8 cellular contexts compared by ENCODE assay signal in the genomic region with DNA sequence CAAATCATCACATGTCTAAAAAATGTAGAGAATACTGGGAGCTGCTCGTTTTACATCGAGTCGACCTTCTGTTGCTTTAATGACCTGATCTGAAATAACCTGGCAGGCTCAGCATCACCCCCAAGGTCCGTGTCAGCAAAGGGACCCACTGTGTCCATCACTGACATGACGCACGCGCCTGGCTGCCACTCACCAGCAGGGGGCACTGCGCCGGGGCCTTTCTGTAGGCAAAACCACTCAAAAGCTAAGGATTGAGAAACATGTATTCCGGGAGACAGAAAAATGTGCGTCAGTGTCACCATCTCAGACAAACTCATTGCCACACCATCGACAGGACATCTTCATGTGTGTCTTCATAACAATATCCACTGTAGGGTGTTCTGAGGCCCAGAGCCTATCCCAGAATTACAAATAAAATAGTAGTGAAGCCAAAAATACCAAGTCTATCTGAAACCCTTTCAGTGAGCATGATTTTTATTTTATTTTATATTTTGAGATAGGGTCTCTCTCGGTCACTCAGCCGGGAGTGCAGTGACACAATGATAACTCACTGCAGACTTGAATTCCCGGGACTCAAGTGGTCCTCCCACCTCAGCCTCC.
A peak's percentile ranks its signal among the peaks of the same experiment; 100 is the strongest.
DNase-seq lines count a peak whose midpoint lies in the region; ATAC-seq and TF ChIP-seq lines count a peak whose summit lies in the region.

No MANE protein-coding gene starts in this region.

- no peaks in the 10 kb centered on the region for H3K9me2 ChIP-seq in OCI-LY7 (ENCODE audit: insufficient read depth, low read length)

- no peaks in the 10 kb centered on the region for H3K79me2 ChIP-seq in OCI-LY7 (ENCODE audit: insufficient read depth, low read depth, low read length)

- H3K36me3 Mint-ChIP-seq in activated T-cell treated with anti-CD3 and anti-CD28 coated beads, Interleukin-2, amount 50 U/mL, for 4 hours (ENCODE audit: insufficient read depth) = no peaks in the 10 kb centered on the region

- BruUV-seq in OCI-LY7 (replicated peaks; lab: Mats Ljungman, UMichigan) = no TSS peak

- intact Hi-C loops in OCI-LY7 (cut with micrococcal nuclease; ENCODE audit: unreplicated experiment) (loop anchor here (2.0 kb wide), 1 partner anchor 103 kb away; no protein-coding TSS in a partner anchor), testis (cut with DNase I; ENCODE audit: low total_unique reads) (no loop called here)

- no peak for ATAC-seq in activated CD4-positive, CD25-positive, alpha-beta regulatory T cell treated with anti-CD3 and anti-CD28 coated beads, Interleukin-2, amount 50 U/mL, for 24 hours
- ATAC-seq in activated T-cell treated with anti-CD3 and anti-CD28 coated beads, Interleukin-2, amount 50 U/mL, for 4 hours = peak in 1 of 2 donors; percentile 40
- ATAC-seq in HG02973 (IDR thresholded peaks at IDR 0.05; ENCODE audit: unreplicated experiment) = no peak

- peaks cover 2% of the 10 kb centered on the region for H3K4me1 Mint-ChIP-seq in activated T-cell treated with anti-CD3 and anti-CD28 coated beads, Interleukin-2, amount 50 U/mL, for 4 hours (ENCODE audit: low read depth)

- H3K4me1 ChIP-seq in OCI-LY7 (ENCODE audit: insufficient read depth, low read length, poor library complexity, severe bottlenecking) = no peaks in the 10 kb centered on the region
- no peaks in the 10 kb centered on the region for H3K4me1 ChIP-seq in testis

- no peak overlapping the region for H3K4me3 Mint-ChIP-seq in activated T-cell treated with anti-CD3 and anti-CD28 coated beads, Interleukin-2, amount 50 U/mL, for 4 hours

- H4K20me1 ChIP-seq in OCI-LY7 (ENCODE audit: insufficient read depth, low read length) = no peaks in the 10 kb centered on the region

- CTCF ChIA-PET in OCI-LY7 (lab: Charles Lee; ENCODE audit: unreplicated experiment) = no interaction called here

- peak; percentile 23 to 49 (median 42) for DNase-seq in activated CD4-positive, CD25-positive, alpha-beta regulatory T cell (lab: John Stamatoyannopoulos, UW)
- DNase-seq in OCI-LY7 (ENCODE audit: low spot score) = peak; percentile 62
- DNase-seq in activated T-cell treated with anti-CD3 and anti-CD28 coated beads, Interleukin-2, amount 50 U/mL, for 4 hours = peak; percentile 67
- DNase-seq in fibroblast of mammary gland (ENCODE audit: low read depth) = peak; percentile 47
- DNase-seq in nucleus accumbens (lab: John Stamatoyannopoulos, UW) = peak in 46 of 56 donors; percentile 1 to 82 (median 24)
- peak; percentile 85 for DNase-seq in testis

- H3K27me3 ChIP-seq in testis = no peaks in the 10 kb centered on the region

- H3K4me3 ChIP-seq in OCI-LY7 (ENCODE audit: low read depth, low read length, poor library complexity, severe bottlenecking) (no peak overlapping the region), fibroblast of mammary gland (ENCODE audit: control insufficient read depth, low read depth, low read length) (no peak overlapping the region), testis (no peak overlapping the region)

- H3K27me3 Mint-ChIP-seq in activated T-cell treated with anti-CD3 and anti-CD28 coated beads, Interleukin-2, amount 50 U/mL, for 4 hours (ENCODE audit: low read depth) = peaks cover 21% of the 10 kb centered on the region

- POLR2A ChIA-PET in OCI-LY7 (lab: Charles Lee) = no interaction called here

- WGBS in testis, 2 donors = 27 to 30% methylated on average over 15 of the region's 15 CpGs

- TF ChIP-seq POLR2A in testis (IDR thresholded peaks at IDR 0.05) = no peak

- H3K36me3 ChIP-seq in OCI-LY7 (ENCODE audit: insufficient read depth, low read length) (no peaks in the 10 kb centered on the region), testis (ENCODE audit: low read depth, missing control alignments) (no peaks in the 10 kb centered on the region)

- peaks cover 7% of the 10 kb centered on the region for H3K9me3 Mint-ChIP-seq in activated T-cell treated with anti-CD3 and anti-CD28 coated beads, Interleukin-2, amount 50 U/mL, for 4 hours

- H2AFZ ChIP-seq in OCI-LY7 (ENCODE audit: low read length) = no peak overlapping the region

- H3K27ac ChIP-seq in OCI-LY7 (ENCODE audit: low read depth, low read length, poor library complexity, severe bottlenecking) (no peak overlapping the region), testis (no peak overlapping the region)

- H3K9me3 ChIP-seq in OCI-LY7 (ENCODE audit: low read length) (no peaks in the 10 kb centered on the region), testis (no peaks in the 10 kb centered on the region)

- TF ChIP-seq CTCF in OCI-LY7 (conservative IDR thresholded peaks at IDR 0.05; ENCODE audit: low read length) (peak; percentile 98), fibroblast of mammary gland (conservative IDR thresholded peaks at IDR 0.05; ENCODE audit: control insufficient read depth, insufficient read depth, low read depth, low read length) (peak; percentile 72), testis (IDR thresholded peaks at IDR 0.05) (peak in 2 of 3 experiments; percentile 67 to 84)

- H3K4me2 ChIP-seq in OCI-LY7 (ENCODE audit: low read length) = no peak overlapping the region

Comparison
In these comparisons a context has a peak if more than half of its experiments do, and no peak if none do; other contexts are left out.
1. DNase-seq: peak in every context shown above with its lines; median percentile 85 in testis; 67 in activated T-cell treated with anti-CD3 and anti-CD28 coated beads, Interleukin-2, amount 50 U/mL, for 4 hours; 62 in OCI-LY7; 47 in fibroblast of mammary gland; 42 in activated CD4-positive, CD25-positive, alpha-beta regulatory T cell; 24 in nucleus accumbens.